ENCODE assay signal across 10 cellular contexts in the genomic region with DNA sequence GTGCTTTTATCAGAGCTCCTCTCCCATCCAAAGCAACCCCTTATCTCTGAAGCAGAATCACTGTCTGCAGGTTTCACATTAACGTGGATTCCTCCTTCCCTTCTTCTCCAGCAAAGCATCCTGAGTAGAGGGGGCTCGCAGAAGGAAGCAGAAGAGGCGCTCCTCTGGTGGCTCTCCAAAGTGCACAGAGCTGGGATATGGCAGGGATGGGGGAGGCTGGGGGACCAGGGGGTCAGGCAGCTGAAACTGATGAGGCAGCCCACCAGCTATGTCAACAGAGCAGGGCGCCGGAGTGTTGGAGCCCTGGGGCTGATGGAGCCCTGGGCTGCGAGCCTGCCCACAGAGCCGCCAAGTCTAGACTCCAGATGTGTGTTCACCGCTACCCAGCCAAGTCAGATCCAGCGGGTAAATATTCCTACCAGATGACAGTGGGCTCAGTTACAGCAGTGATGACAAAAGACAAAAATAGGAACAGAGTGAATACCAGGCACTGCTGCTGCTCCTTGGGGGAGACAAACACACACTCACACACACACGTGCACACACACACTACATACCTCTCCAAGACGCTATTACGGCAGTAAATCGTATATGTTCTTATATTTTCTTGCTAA.
DNase-seq lines count a peak whose midpoint lies in the region; ATAC-seq and TF ChIP-seq lines count a peak whose summit lies in the region.
"Had no signal": no experiment of that assay in that cellular context is flagged by ENCODE, and none has a peak within 500 bp of the region (broad histone marks: within the 10 kb centered on the region; RNA-seq: fewer than 3 reads in every experiment).

No MANE protein-coding gene starts in this region.

- intact Hi-C loops in gastrocnemius medialis (cut with DNase I; ENCODE audit: low total_unique reads), result loop anchor here (2.0 to 10.0 kb wide), 5 partner anchors 414 to 1631 kb away; a partner anchor contains a TSS

- H3K27ac ChIP-seq in DOHH2 (ENCODE audit: low read depth, low read length) (peak overlapping the region; percentile 68), cardiac muscle cell (peak overlapping the region; percentile 0), gastrocnemius medialis (peak overlapping the region; percentile 71 to 91 (median 74))
- H3K27ac ChIP-seq: parathyroid adenoma had no signal

- peaks cover 8% of the 10 kb centered on the region for H3F3A ChIP-seq in DOHH2 (ENCODE audit: control insufficient read depth, insufficient read depth)

- H3K4me1 Mint-ChIP-seq in activated T-cell treated with anti-CD3 and anti-CD28 coated beads, Interleukin-2, amount 50 U/mL, for 72 hours (ENCODE audit: low read depth), result peaks cover 28% of the 10 kb centered on the region

- no peak for TF ChIP-seq CTCF in DOHH2 (IDR thresholded peaks at IDR 0.05; ENCODE audit: low read depth, low read length, poor library complexity, severe bottlenecking)
- TF ChIP-seq CTCF in cardiac muscle cell (IDR thresholded peaks at IDR 0.05; ENCODE audit: low read depth, low read length), result no peak
- no peak for TF ChIP-seq CTCF in gastrocnemius medialis (IDR thresholded peaks at IDR 0.05 in 4 of 5, conservative IDR thresholded peaks at IDR 0.05 in 1 of 5)

- DNase-seq in SHP77 treated with DMSO at 0.1 percent for 48 hours (lab: John Stamatoyannopoulos, UW) (peak; percentile 73), cardiac muscle cell (ENCODE audit: low read depth in 1 of 2, low spot score in 1 of 2) (peak; percentile 30 to 70), gastrocnemius medialis (peak; percentile 53 to 76), mesenteric fat pad (ENCODE audit: low spot score) (no peak), NCI-H524 treated with DMSO at 0.1 percent for 48 hours (lab: John Stamatoyannopoulos, UW) (no peak), GM19238 (ENCODE audit: insufficient read length, low spot score) (no peak)
- DNase-seq in activated T-cell treated with anti-CD3 and anti-CD28 coated beads, Interleukin-2, amount 50 U/mL, for 72 hours, result no peak
- DNase-seq: NCI-H1436 treated with DMSO at 0.1 percent for 48 hours had no signal

- H3K36me3 Mint-ChIP-seq in activated T-cell treated with anti-CD3 and anti-CD28 coated beads, Interleukin-2, amount 50 U/mL, for 72 hours (ENCODE audit: insufficient read depth in 2 of 2), result no peaks in the 10 kb centered on the region

- H3K36me3 ChIP-seq in DOHH2 (ENCODE audit: control insufficient read depth, low read length) (no peaks in the 10 kb centered on the region), cardiac muscle cell (no peaks in the 10 kb centered on the region), gastrocnemius medialis (no peaks in the 10 kb centered on the region)

- no peaks in the 10 kb centered on the region for H3K79me2 ChIP-seq in DOHH2 (ENCODE audit: control insufficient read depth, low read length)
- H3K79me2 ChIP-seq: parathyroid adenoma had no signal

- no peak overlapping the region for H3K4me3 ChIP-seq in DOHH2 (ENCODE audit: low read length)
- no peak overlapping the region for H3K4me3 ChIP-seq in cardiac muscle cell
- no peak overlapping the region for H3K4me3 ChIP-seq in gastrocnemius medialis

- H3K4me1 ChIP-seq in DOHH2 (ENCODE audit: control insufficient read depth, low read length) (peaks cover 51% of the 10 kb centered on the region), cardiac muscle cell (ENCODE audit: low read depth) (peaks cover 9% of the 10 kb centered on the region), gastrocnemius medialis (peaks cover 9 to 12% of the 10 kb centered on the region in 2 donors)

- H3K27ac Mint-ChIP-seq in activated T-cell treated with anti-CD3 and anti-CD28 coated beads, Interleukin-2, amount 50 U/mL, for 72 hours, result no peak overlapping the region

- H3K4me2 ChIP-seq in DOHH2 (ENCODE audit: low read length), result peak overlapping the region; percentile 60

- peak; percentile 97 to 98 for ATAC-seq in gastrocnemius medialis
- ATAC-seq in activated T-cell treated with anti-CD3 and anti-CD28 coated beads, Interleukin-2, amount 50 U/mL, for 72 hours (replicated peaks in 1 of 2), result no peak

- H3K9me2 ChIP-seq in DOHH2 (replicated peaks; ENCODE audit: control insufficient read depth, low read length), result no peaks in the 10 kb centered on the region

- H3K9me3 ChIP-seq in DOHH2 (ENCODE audit: control insufficient read depth, insufficient read depth, low read length), result no peaks in the 10 kb centered on the region
- no peaks in the 10 kb centered on the region for H3K9me3 ChIP-seq in cardiac muscle cell (ENCODE audit: low read depth)
- H3K9me3 ChIP-seq in gastrocnemius medialis, result no peaks in the 10 kb centered on the region

- H3K27me3 ChIP-seq in DOHH2 (ENCODE audit: control insufficient read depth, low read length), result no peaks in the 10 kb centered on the region
- no peaks in the 10 kb centered on the region for H3K27me3 ChIP-seq in cardiac muscle cell
- no peaks in the 10 kb centered on the region for H3K27me3 ChIP-seq in gastrocnemius medialis

- no peak overlapping the region for H3K4me3 Mint-ChIP-seq in activated T-cell treated with anti-CD3 and anti-CD28 coated beads, Interleukin-2, amount 50 U/mL, for 72 hours

- no peaks in the 10 kb centered on the region for H4K20me1 ChIP-seq in DOHH2 (ENCODE audit: control insufficient read depth, insufficient read depth, low read depth, low read length)

- H3K9me3 Mint-ChIP-seq in activated T-cell treated with anti-CD3 and anti-CD28 coated beads, Interleukin-2, amount 50 U/mL, for 72 hours, result no peaks in the 10 kb centered on the region

- TF ChIP-seq POLR2A in gastrocnemius medialis (IDR thresholded peaks at IDR 0.05), result peak; percentile 21 to 32

- H3K27me3 Mint-ChIP-seq in activated T-cell treated with anti-CD3 and anti-CD28 coated beads, Interleukin-2, amount 50 U/mL, for 72 hours (ENCODE audit: low read depth), result no peaks in the 10 kb centered on the region

- in situ Hi-C loops in gastrocnemius medialis (cut with MboI; ENCODE audit: low sequenced_read_pairs in 4 of 4), result loop anchor here in 1 of 4 donors (25.0 kb wide), 1 partner anchor 684 kb away; a partner anchor contains a TSS

Comparison
In these comparisons a context has a peak if more than half of its experiments do, and no peak if none do; other contexts are left out.
1. H3K27ac ChIP-seq: peak in every context shown above with its lines; median percentile 74 in gastrocnemius medialis; 68 in DOHH2; 0 in cardiac muscle cell.
2. DNase-seq: peak in SHP77 treated with DMSO at 0.1 percent for 48 hours (single experiment), cardiac muscle cell (2 of 2) and gastrocnemius medialis (2 of 2); none in mesenteric fat pad (single experiment), activated T-cell treated with anti-CD3 and anti-CD28 coated beads, Interleukin-2, amount 50 U/mL, for 72 hours (0 of 2), NCI-H524 treated with DMSO at 0.1 percent for 48 hours (single experiment) and GM19238 (single experiment).
3. ATAC-seq: peak in gastrocnemius medialis (2 of 2); none in activated T-cell treated with anti-CD3 and anti-CD28 coated beads, Interleukin-2, amount 50 U/mL, for 72 hours (0 of 2).